ENCODE assay signal across 26 cellular contexts in genomic region chr13:103625194-103625593, GRCh38.
"Had no signal": no experiment of that assay in that cellular context is flagged by ENCODE, and none has a peak within 500 bp of the region (broad histone marks: within the 10 kb centered on the region; RNA-seq: fewer than 3 reads in every experiment).

No MANE protein-coding gene starts in this region.

- DNase-seq: activated B cell treated with CpG ODN at 0.5 μM for 24 hours; activated CD4-positive, alpha-beta T cell treated with anti-CD3 and anti-CD28 coated beads for 1 hour; activated CD4-positive, alpha-beta T cell treated with anti-CD3 and anti-CD28 coated beads, Interleukin-2, amount 10 ng/mL, durations not matched to agents 24 days and 14 days; activated CD4-positive, alpha-beta T cell treated with anti-CD3 and anti-CD28 coated beads, Interleukin-2, amount 50 U/mL, for 48 hours; activated CD8-positive, alpha-beta memory T cell treated with anti-CD3 and anti-CD28 coated beads, Interleukin-2, amount 10 ng/mL, durations not matched to agents 7 days and 5 days; activated effector memory CD4-positive, alpha-beta T cell treated with anti-CD3 and anti-CD28 coated beads, Interleukin-2, amount 50 U/mL, for 16 hours; activated naive CD4-positive, alpha-beta T cell treated with Interleukin-2 at 50 U/mL for 16 hours; activated naive CD8-positive, alpha-beta T cell treated with anti-CD3 and anti-CD28 coated beads, Interleukin-2, amount 50 U/mL, for 24 hours; activated T-cell treated with anti-CD3 and anti-CD28 coated beads, Interleukin-2, amount 50 U/mL, for 24 hours; amniotic stem cell; body of pancreas; central memory CD4-positive, alpha-beta T cell; MG63; MV-4-11; NCI-H1105 treated with DMSO at 0.1 percent for 48 hours; NCI-H2081 treated with DMSO at 0.1 percent for 48 hours; NCI-H2171 treated with DMSO at 0.1 percent for 48 hours; NCI-H226; NCI-H82; Peyer's patch; Right ventricle myocardium superior; T-helper 17 cell; T-helper 9 cell had no signal

- H3K36me3 ChIP-seq: ascending aorta, MG63, Peyer's patch had no signal

- H3K27ac ChIP-seq: ascending aorta, body of pancreas, Peyer's patch, RWPE1 had no signal

- FAIRE-seq: bronchial epithelial cell had no signal

- H3K9me3 ChIP-seq: ascending aorta, body of pancreas, MG63, Peyer's patch had no signal

- H3K27me3 ChIP-seq: ascending aorta, body of pancreas, Peyer's patch had no signal

- H3K4me1 ChIP-seq: ascending aorta, body of pancreas, Peyer's patch had no signal

- H3K4me3 ChIP-seq: ascending aorta, body of pancreas, MG63, Peyer's patch had no signal
